9 cellular contexts compared by ENCODE assay signal in the genomic region with DNA sequence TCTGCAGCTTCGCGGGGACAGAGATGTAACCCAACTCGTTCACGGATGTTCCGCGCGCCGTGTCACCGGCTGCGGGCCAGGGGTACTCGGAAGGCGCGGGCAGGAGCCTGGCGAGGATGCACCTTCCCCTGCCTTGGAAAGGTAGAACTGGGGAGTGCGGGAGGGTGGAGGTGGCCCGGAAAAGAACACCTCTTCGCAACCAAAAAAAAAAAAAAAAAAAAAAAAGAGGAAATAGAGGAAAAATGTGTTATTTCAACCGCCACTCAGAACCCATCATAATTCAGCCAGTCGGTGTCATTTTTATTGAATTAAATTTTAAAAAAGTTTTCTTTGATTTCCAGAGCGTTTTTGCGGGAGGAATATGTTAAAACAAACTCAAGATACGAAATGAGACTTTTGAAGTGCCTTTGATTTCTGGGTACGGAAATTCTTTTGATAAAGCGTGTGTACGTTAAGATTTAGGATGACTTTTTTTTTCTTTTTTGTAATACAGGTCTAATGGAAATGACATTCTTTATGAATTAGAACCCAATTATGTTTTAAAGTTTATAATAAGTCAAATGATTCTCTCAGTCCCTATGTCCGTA. TPM values are rescaled to one million over a fixed set of nuclear protein-coding genes. Genes with fewer than 3 reads are reported as not detected.
DNase-seq lines count a peak whose midpoint lies in the region; ATAC-seq and TF ChIP-seq lines count a peak whose summit lies in the region.
"Had no signal": no experiment of that assay in that cellular context is flagged by ENCODE, and none has a peak within 500 bp of the region (broad histone marks: within the 10 kb centered on the region; RNA-seq: fewer than 3 reads in every experiment).

No MANE protein-coding gene starts in this region.

- intact Hi-C loops in sciatic nerve (cut with DNase I), result no loop called here

- peak overlapping the region; percentile 97 for H3K27ac ChIP-seq in SU-DHL-6 (ENCODE audit: low read depth, low read length)
- peak overlapping the region; percentile 97 to 100 (median 100) for H3K27ac ChIP-seq in gastroesophageal sphincter
- H3K27ac ChIP-seq in skin epidermis, result peak overlapping the region; percentile 29 to 100 (median 99)

- H3F3A ChIP-seq in SU-DHL-6 (ENCODE audit: insufficient read depth), result peaks cover 29% of the 10 kb centered on the region; the same call in 1 of the 2 replicates

- H3K9me2 ChIP-seq in SU-DHL-6 (replicated peaks; ENCODE audit: insufficient read depth, low read length), result no peaks in the 10 kb centered on the region

- TF ChIP-seq EP300 in gastroesophageal sphincter (IDR thresholded peaks at IDR 0.05), result no peak

- peaks cover 36% of the 10 kb centered on the region for H3K79me2 ChIP-seq in SU-DHL-6 (ENCODE audit: insufficient read depth, low read length)

- peaks cover 0 to 46% (median 19%) of the 10 kb centered on the region in 3 donors for H3K4me1 ChIP-seq in gastroesophageal sphincter

- 0 to 2% methylated on average over 11 to 13 of the region's 26 CpGs for WGBS in gastroesophageal sphincter (ENCODE audit: low coverage in 1 of 2), 2 donors

- DNase-seq in H7 (no peak), NCI-H2227 treated with DMSO at 0.1 percent for 48 hours (lab: John Stamatoyannopoulos, UW) (no peak), sciatic nerve (ENCODE audit: low spot score) (no peak)

- H3K4me3 ChIP-seq in H7 (ENCODE audit: insufficient read depth, low read depth, low read length) (peak overlapping the region; percentile 78), SU-DHL-6 (ENCODE audit: insufficient read depth, low read length, poor library complexity, severe bottlenecking) (peak overlapping the region; percentile 85), gastroesophageal sphincter (peak overlapping the region; percentile 44 to 81), skin epidermis (peak overlapping the region; percentile 57 to 82 (median 71))

- H3K9ac ChIP-seq in SU-DHL-6 (ENCODE audit: low read length), result peak overlapping the region; percentile 91

- no peak overlapping the region for H2AFZ ChIP-seq in SU-DHL-6 (ENCODE audit: low read depth, low read length, severe bottlenecking)

- H3K36me3 ChIP-seq in H7 (replicated peaks; ENCODE audit: control insufficient read depth, insufficient read depth, low read length), result 0 out of 2 replicates have a peak, but pooled peaks cover under 1% of the 10 kb centered on the region
- H3K36me3 ChIP-seq in SU-DHL-6 (ENCODE audit: low read length), result no peaks in the 10 kb centered on the region
- peaks cover 0 to 10% of the 10 kb centered on the region in 2 donors for H3K36me3 ChIP-seq in gastroesophageal sphincter

- H3K27me3 ChIP-seq in H7 (ENCODE audit: control insufficient read depth, insufficient read depth, low read length) (peaks cover 40% of the 10 kb centered on the region), SU-DHL-6 (ENCODE audit: low read length) (no peaks in the 10 kb centered on the region), gastroesophageal sphincter (no peaks in the 10 kb centered on the region)

- no peak for ATAC-seq in gastroesophageal sphincter
- ATAC-seq in GM21786 (IDR thresholded peaks at IDR 0.05; ENCODE audit: unreplicated experiment), result no peak
- no peak for ATAC-seq in sciatic nerve
- ATAC-seq in HG02852 (IDR thresholded peaks at IDR 0.05; ENCODE audit: unreplicated experiment), result no peak

- H3K4me2 ChIP-seq in SU-DHL-6 (ENCODE audit: low read depth, low read length, poor library complexity, severe bottlenecking), result peak overlapping the region; percentile 81

- no peak for TF ChIP-seq POLR2A in gastroesophageal sphincter (IDR thresholded peaks at IDR 0.05)

- no peaks in the 10 kb centered on the region for H4K20me1 ChIP-seq in SU-DHL-6 (ENCODE audit: low read depth, low read length)

- TF ChIP-seq CTCF in SU-DHL-6 (IDR thresholded peaks at IDR 0.05; ENCODE audit: insufficient read depth, low read length, poor library complexity, severe bottlenecking), result no peak
- TF ChIP-seq CTCF in gastroesophageal sphincter (IDR thresholded peaks at IDR 0.05), result no peak

- H3K9me3 ChIP-seq in SU-DHL-6 (ENCODE audit: insufficient read depth, low read length) (no peaks in the 10 kb centered on the region), gastroesophageal sphincter (no peaks in the 10 kb centered on the region)

RNA-seq across cellular contexts. Expression of a gene that starts 8.9 kb away (rescaled TPM):
- total RNA-seq in H7 (2014; rRNA removed; shearing (Covaris generic)), result 11.7 and 16.8 TPM in 2 replicates
- total RNA-seq in gastroesophageal sphincter (100 to 1,000 TPM in 1 of 4 donors, 10 to 100 TPM in 3; 62.6 to 103 (median 73.0) TPM), sciatic nerve (110 TPM)

RNA-seq across cellular contexts. Expression of a gene that starts 30.1 kb away (rescaled TPM):
- total RNA-seq in H7 (2014; rRNA removed; shearing (Covaris generic)), result 4.1 and 5.0 TPM in 2 replicates
- total RNA-seq in gastroesophageal sphincter, result under 1 TPM in 2 of 4 donors, not detected in 2; 0.32 to 0.54 TPM
- total RNA-seq in sciatic nerve, result 0.62 TPM
- total RNA-seq: subcutaneous adipose tissue had no signal

RNA-seq across cellular contexts. Expression of a gene that starts 59.4 kb away (rescaled TPM):
- total RNA-seq in H7 (2014; rRNA removed; shearing (Covaris generic)), result 0.62 and 0.89 TPM in 2 replicates
- total RNA-seq in gastroesophageal sphincter (10 to 100 TPM; 16.2 to 33.4 (median 22.8) TPM), sciatic nerve (41.1 TPM)
